In the genomic region with DNA sequence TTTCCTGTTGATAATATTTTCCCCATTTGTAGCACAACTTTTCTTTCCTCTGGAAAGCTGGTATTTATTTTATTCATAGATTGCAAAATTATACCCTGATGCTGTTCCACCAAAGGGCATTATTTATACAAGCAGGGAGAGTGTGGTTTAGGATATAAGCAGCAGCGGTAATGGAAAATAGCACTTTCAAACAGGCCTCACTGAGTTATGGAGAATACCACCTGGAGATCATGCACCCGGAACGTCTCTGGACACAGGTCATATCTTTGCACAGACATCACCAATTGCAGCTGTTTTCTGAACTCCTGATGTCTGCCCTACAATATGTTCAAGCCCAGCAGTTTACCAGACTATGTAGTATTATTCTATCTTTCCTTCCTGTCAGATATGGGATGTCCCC, we compare ENCODE assay signal across 19 cellular contexts. TPM values are rescaled to one million over a fixed set of nuclear protein-coding genes. Genes with fewer than 3 reads are reported as not detected.
DNase-seq lines count a peak whose midpoint lies in the region; ATAC-seq, FAIRE-seq and TF ChIP-seq lines count a peak whose summit lies in the region.
"Had no signal": no experiment of that assay in that cellular context is flagged by ENCODE, and none has a peak within 500 bp of the region (broad histone marks: within the 10 kb centered on the region; RNA-seq: fewer than 3 reads in every experiment).

No MANE protein-coding gene starts in this region.

- WGBS in heart right ventricle, 2 donors: 64 to 72% methylated on average over 3 of the region's 3 CpGs
- 64% methylated on average over 3 of the region's 3 CpGs for whole genome bisulfite sequencing in right cardiac atrium

- H3K4me3 ChIP-seq in heart right ventricle (no peak overlapping the region), right cardiac atrium (ENCODE audit: low read length) (no peak overlapping the region), endothelial cell of umbilical vein (replicated peaks in 1 of 3; ENCODE audit: insufficient read depth in 1 of 3, low read depth in 1 of 3, low read length in 3 of 3) (no peak overlapping the region), neural progenitor cell (no peak overlapping the region), vagina (no peak overlapping the region)

- H3K9me1 ChIP-seq in endothelial cell of umbilical vein (replicated peaks; ENCODE audit: control insufficient read depth, extremely low read depth, insufficient read depth, low read length): no peaks in the 10 kb centered on the region

- CTCF ChIA-PET in endothelial cell of umbilical vein (lab: Charles Lee): no interaction called here

- no peak overlapping the region for H3K4me3 Mint-ChIP-seq in neural progenitor cell
- H3K4me3 Mint-ChIP-seq: activated CD4-positive, alpha-beta memory T cell treated with anti-CD3 and anti-CD28 coated beads for 36 hours; activated T-cell treated with anti-CD3 and anti-CD28 coated beads, Interleukin-2, amount 50 U/mL, for 72 hours; CD4-positive, alpha-beta T cell; HFFc6; memory B cell had no signal

- H2AFZ ChIP-seq in endothelial cell of umbilical vein (ENCODE audit: low read depth, low read length): peak overlapping the region; percentile 93
- no peak overlapping the region for H2AFZ ChIP-seq in neural progenitor cell (replicated peaks)

- no TSS peak for BruUV-seq in endothelial cell of umbilical vein (replicated peaks; lab: Mats Ljungman, UMichigan)

- peak; percentile 59 for FAIRE-seq in endothelial cell of umbilical vein (lab: Jason Lieb, UNC)
- FAIRE-seq: A204.1, urothelium cell line had no signal

- H3F3A ChIP-seq in neural progenitor cell (ENCODE audit: low read depth): peaks cover 13% of the 10 kb centered on the region

- H3K4me1 Mint-ChIP-seq in neural progenitor cell: peaks cover 33% of the 10 kb centered on the region
- H3K4me1 Mint-ChIP-seq: memory B cell had no signal

- H3K9me3 ChIP-seq in heart right ventricle (no peaks in the 10 kb centered on the region), right cardiac atrium (ENCODE audit: control insufficient read depth, low read length) (no peaks in the 10 kb centered on the region), endothelial cell of umbilical vein (replicated peaks; ENCODE audit: control insufficient read depth, insufficient read depth, low read length) (no peaks in the 10 kb centered on the region), neural progenitor cell (ENCODE audit: low read depth) (no peaks in the 10 kb centered on the region), vagina (no peaks in the 10 kb centered on the region)

- DNase-seq in heart right ventricle: no peak
- no peak for DNase-seq in right cardiac atrium
- peak; percentile 49 for DNase-seq in endothelial cell of umbilical vein (ENCODE audit: low read depth, low spot score)
- DNase-seq in neural progenitor cell (ENCODE audit: low spot score): no peak
- DNase-seq in vagina (ENCODE audit: extremely low spot score in 2 of 2): no peak
- no peak for DNase-seq in cerebellar nuclear complex (lab: John Stamatoyannopoulos, UW)
- DNase-seq in anterior cingulate cortex (lab: John Stamatoyannopoulos, UW): no peak
- DNase-seq in middle frontal gyrus (ENCODE audit: extremely low spot score, low spot score): no peak
- DNase-seq: activated CD4-positive, alpha-beta memory T cell treated with anti-CD3 and anti-CD28 coated beads for 36 hours; activated T-cell treated with anti-CD3 and anti-CD28 coated beads, Interleukin-2, amount 50 U/mL, for 72 hours; CD4-positive, alpha-beta T cell; HFFc6; NCI-H2107; NCI-H774; nucleus accumbens had no signal

- H3K27me3 ChIP-seq in heart right ventricle (no peaks in the 10 kb centered on the region), right cardiac atrium (ENCODE audit: control insufficient read depth, insufficient read depth) (no peaks in the 10 kb centered on the region), endothelial cell of umbilical vein (ENCODE audit: control insufficient read depth in 2 of 2, insufficient read depth in 2 of 2, low read length in 2 of 2) (no peaks in the 10 kb centered on the region), neural progenitor cell (no peaks in the 10 kb centered on the region), vagina (no peaks in the 10 kb centered on the region)

- H3K79me2 ChIP-seq in endothelial cell of umbilical vein (ENCODE audit: control insufficient read depth, insufficient read depth, low read length) (peaks cover 29% of the 10 kb centered on the region), neural progenitor cell (ENCODE audit: low read depth) (peaks cover 13% of the 10 kb centered on the region)

- H3K9ac ChIP-seq in endothelial cell of umbilical vein (replicated peaks; ENCODE audit: extremely low read depth, insufficient read depth, low read length) (peak overlapping the region; percentile 70), neural progenitor cell (no peak overlapping the region)

- ATAC-seq in heart right ventricle: no peak
- no peak for ATAC-seq in right cardiac atrium
- ATAC-seq: activated T-cell treated with anti-CD3 and anti-CD28 coated beads, Interleukin-2, amount 50 U/mL, for 72 hours had no signal

- no peaks in the 10 kb centered on the region for H3K36me3 Mint-ChIP-seq in neural progenitor cell
- H3K36me3 Mint-ChIP-seq: activated CD4-positive, alpha-beta memory T cell treated with anti-CD3 and anti-CD28 coated beads for 36 hours; memory B cell had no signal

- intact Hi-C loops in heart right ventricle (cut with DNase I) (loop anchor here in 1 of 10 donors (5.0 kb wide), 1 partner anchor 165 kb away; no protein-coding TSS in a partner anchor), right cardiac atrium (cut with DNase I) (no loop called here), endothelial cell of umbilical vein (cut with micrococcal nuclease) (no loop called here), vagina (cut with DNase I) (no loop called here)

- POLR2A ChIA-PET in endothelial cell of umbilical vein (lab: Charles Lee): no interaction called here

- no peaks in the 10 kb centered on the region for H3K36me3 ChIP-seq in heart right ventricle
- no peaks in the 10 kb centered on the region for H3K36me3 ChIP-seq in endothelial cell of umbilical vein (ENCODE audit: control insufficient read depth in 2 of 2, extremely low read depth in 1 of 2, insufficient read depth in 2 of 2, low read length in 2 of 2)
- no peaks in the 10 kb centered on the region for H3K36me3 ChIP-seq in neural progenitor cell
- no peaks in the 10 kb centered on the region for H3K36me3 ChIP-seq in vagina

- H3K4me2 ChIP-seq in endothelial cell of umbilical vein (ENCODE audit: insufficient read depth, low read length) (peak overlapping the region; percentile 94), neural progenitor cell (no peak overlapping the region)

- dilution Hi-C loops in endothelial cell of umbilical vein (cut with MboI; ENCODE audit: extremely low pct_ligation_motif_present, low sequenced_read_pairs): no loop called here

- H3K4me1 ChIP-seq in heart right ventricle (peaks cover 6 to 43% (median 30%) of the 10 kb centered on the region in 9 donors), right cardiac atrium (ENCODE audit: control insufficient read depth, insufficient read depth, low read length) (peaks cover 3% of the 10 kb centered on the region), endothelial cell of umbilical vein (ENCODE audit: control insufficient read depth, extremely low read depth, insufficient read depth, low read length) (peaks cover 37% of the 10 kb centered on the region), neural progenitor cell (peaks cover 22% of the 10 kb centered on the region), vagina (peaks cover 27% of the 10 kb centered on the region)

- H4K20me1 ChIP-seq in endothelial cell of umbilical vein (replicated peaks; ENCODE audit: control insufficient read depth, extremely low read depth, insufficient read depth, low read length): no peaks in the 10 kb centered on the region
- H4K20me1 ChIP-seq in neural progenitor cell (ENCODE audit: low read depth): no peaks in the 10 kb centered on the region

- H3K27ac ChIP-seq in heart right ventricle (peak overlapping the region in 9 of 10 donors; percentile 15 to 97 (median 90)), right cardiac atrium (ENCODE audit: low read length) (no peak overlapping the region), endothelial cell of umbilical vein (ENCODE audit: insufficient read depth, low read depth, low read length) (peak overlapping the region; percentile 92), neural progenitor cell (no peak overlapping the region), vagina (peak overlapping the region; percentile 92)
- H3K27ac ChIP-seq: VCaP had no signal

- H3K9me3 Mint-ChIP-seq in neural progenitor cell: peaks cover 2% of the 10 kb centered on the region
- H3K9me3 Mint-ChIP-seq: activated CD4-positive, alpha-beta memory T cell treated with anti-CD3 and anti-CD28 coated beads for 36 hours; activated T-cell treated with anti-CD3 and anti-CD28 coated beads, Interleukin-2, amount 50 U/mL, for 72 hours; CD4-positive, alpha-beta T cell; HFFc6; memory B cell had no signal

- TF ChIP-seq CTCF in heart right ventricle (IDR thresholded peaks at IDR 0.05): no peak
- no peak for TF ChIP-seq CTCF in endothelial cell of umbilical vein (IDR thresholded peaks at IDR 0.05; ENCODE audit: extremely low read depth in 1 of 2, insufficient read depth in 1 of 2, low read depth in 1 of 2, low read length in 2 of 2)
- TF ChIP-seq CTCF in neural progenitor cell (IDR thresholded peaks at IDR 0.05): no peak
- no peak for TF ChIP-seq CTCF in vagina (IDR thresholded peaks at IDR 0.05)

- peak overlapping the region; percentile 5 for H3K27ac Mint-ChIP-seq in neural progenitor cell
- H3K27ac Mint-ChIP-seq: activated CD4-positive, alpha-beta memory T cell treated with anti-CD3 and anti-CD28 coated beads for 36 hours; activated T-cell treated with anti-CD3 and anti-CD28 coated beads, Interleukin-2, amount 50 U/mL, for 72 hours; CD4-positive, alpha-beta T cell; HFFc6; memory B cell had no signal

- H3K27me3 Mint-ChIP-seq in neural progenitor cell (ENCODE audit: insufficient read depth, low read depth): no peaks in the 10 kb centered on the region
- H3K27me3 Mint-ChIP-seq: activated CD4-positive, alpha-beta memory T cell treated with anti-CD3 and anti-CD28 coated beads for 36 hours; CD4-positive, alpha-beta T cell had no signal

- TF ChIP-seq POLR2A in endothelial cell of umbilical vein (IDR thresholded peaks at IDR 0.05; ENCODE audit: low read depth, low read length): no peak
- TF ChIP-seq POLR2A in vagina (IDR thresholded peaks at IDR 0.05): no peak

RNA-seq across cellular contexts. Expression of a gene that starts 2.0 kb away (rescaled TPM):
- 100 to 1,000 TPM in 9 of 10 donors, 10 to 100 TPM in 1; 96.6 to 180 (median 132) TPM for total RNA-seq in heart right ventricle
- 100 to 1,000 TPM in 1 of 2 donors, 10 to 100 TPM in 1; 69.9 to 119 TPM for polyA plus RNA-seq in heart right ventricle
- total RNA-seq in right cardiac atrium: 100 to 1,000 TPM; 127 to 214 (median 137) TPM
- polyA plus RNA-seq in right cardiac atrium: 93.9 TPM
- total RNA-seq in endothelial cell of umbilical vein: 307 and 313 TPM in 2 replicates
- polyA plus RNA-seq in endothelial cell of umbilical vein: 136 and 148 TPM in 2 replicates
- 186 and 212 TPM in 2 replicates for polyA plus RNA-seq in endothelial cell of umbilical vein (2011; cell fraction: cytosol; rRNA removed)
- polyA plus RNA-seq in endothelial cell of umbilical vein (2011; cell fraction: nucleus; rRNA removed): 346 and 400 TPM in 2 replicates
- 259 and 283 TPM in 2 replicates for polyA plus RNA-seq in endothelial cell of umbilical vein (2012)
- polyA minus RNA-seq in endothelial cell of umbilical vein: 325 and 347 TPM in 2 replicates
- 28.8 TPM for polyA minus RNA-seq in endothelial cell of umbilical vein (2011; cell fraction: cytosol; rRNA and poly(A)+ RNA removed)
- polyA minus RNA-seq in endothelial cell of umbilical vein (2011; cell fraction: nucleus; rRNA and poly(A)+ RNA removed): 320 and 528 TPM in 2 replicates
- total RNA-seq in neural progenitor cell (ENCODE audit: low replicate concordance): 90.2 and 118 TPM in 2 replicates
- 343 TPM for total RNA-seq in vagina

Comparison
In these comparisons a context has a peak if more than half of its experiments do, and no peak if none do; other contexts are left out.
1. H3K27ac ChIP-seq: peak in heart right ventricle (9 of 10), endothelial cell of umbilical vein (single experiment) and vagina (single experiment); none in right cardiac atrium (single experiment) and neural progenitor cell (single experiment).